19 cellular contexts compared by ENCODE assay signal in genomic region chr3:97992547-97993173, GRCh38. TPM values are rescaled to one million over a fixed set of nuclear protein-coding genes. Genes with fewer than 3 reads are reported as not detected.
DNase-seq lines count a peak whose midpoint lies in the region; ATAC-seq, FAIRE-seq and TF ChIP-seq lines count a peak whose summit lies in the region.
"Had no signal": no experiment of that assay in that cellular context is flagged by ENCODE, and none has a peak within 500 bp of the region (broad histone marks: within the 10 kb centered on the region; RNA-seq: fewer than 3 reads in every experiment).

No MANE protein-coding gene starts in this region.

- H3K36me3 Mint-ChIP-seq in activated CD8-positive, alpha-beta memory T cell treated with anti-CD3 and anti-CD28 coated beads, Interleukin-2, amount 10 ng/mL, durations not matched to agents 7 days and 5 days = peaks cover 8% of the 10 kb centered on the region
- no peaks in the 10 kb centered on the region for H3K36me3 Mint-ChIP-seq in WTC11
- H3K36me3 Mint-ChIP-seq: CD14-positive monocyte; CD4-positive, alpha-beta memory T cell had no signal

- H3K4me3 Mint-ChIP-seq in activated CD8-positive, alpha-beta memory T cell treated with anti-CD3 and anti-CD28 coated beads, Interleukin-2, amount 10 ng/mL, durations not matched to agents 7 days and 5 days = no peak overlapping the region
- no peak overlapping the region for H3K4me3 Mint-ChIP-seq in WTC11
- H3K4me3 Mint-ChIP-seq: CD14-positive monocyte had no signal

- peak; percentile 10 for DNase-seq in DMS53 (lab: John Stamatoyannopoulos, UW)
- no peak for DNase-seq in DMS53 treated with DMSO at 0.1 percent for 48 hours (lab: John Stamatoyannopoulos, UW; ENCODE audit: unreplicated experiment)
- DNase-seq in activated CD8-positive, alpha-beta memory T cell treated with anti-CD3 and anti-CD28 coated beads, Interleukin-2, amount 10 ng/mL, durations not matched to agents 7 days and 5 days = no peak
- no peak for DNase-seq in activated CD8-positive, alpha-beta memory T cell treated with anti-CD3 and anti-CD28 coated beads, Interleukin-2, amount 50 U/mL, for 48 hours
- no peak for DNase-seq in WTC11 (ENCODE audit: low spot score)
- DNase-seq in urothelium cell line (ENCODE audit: low spot score) = no peak
- no peak for DNase-seq in NCI-H187 (lab: John Stamatoyannopoulos, UW)
- no peak for DNase-seq in HTR-8/SVneo (ENCODE audit: insufficient read length, low spot score)
- DNase-seq: AML-193; CD4-positive, alpha-beta memory T cell; DMS153; DND-41; EL; HCEC 1CT had no signal

- no peak for ATAC-seq in activated CD8-positive, alpha-beta memory T cell treated with anti-CD3 and anti-CD28 coated beads, Interleukin-2, amount 10 ng/mL, durations not matched to agents 7 days and 5 days
- peak; percentile 48 for ATAC-seq in WTC11
- ATAC-seq: GM12878 had no signal

- POLR2A ChIA-PET in WTC11 (lab: Charles Lee) = no interaction called here

- H3K4me1 Mint-ChIP-seq in activated CD8-positive, alpha-beta memory T cell treated with anti-CD3 and anti-CD28 coated beads, Interleukin-2, amount 10 ng/mL, durations not matched to agents 7 days and 5 days = peaks cover 28% of the 10 kb centered on the region
- peaks cover 25% of the 10 kb centered on the region for H3K4me1 Mint-ChIP-seq in WTC11

- CTCF ChIA-PET in activated CD8-positive, alpha-beta memory T cell treated with anti-CD3 and anti-CD28 coated beads, Interleukin-2, amount 10 ng/mL, durations not matched to agents 7 days and 5 days (lab: Charles Lee) = interaction anchor here (1.2 kb wide), 1 partner anchor 30 kb away, joined by 3 read pairs; no protein-coding TSS in a partner anchor
- CTCF ChIA-PET in WTC11 (lab: Charles Lee) = interaction anchor here (0.7 to 1.0 kb wide), 2 partner anchors 30 to 337 kb away, joined by 3 to 5 read pairs; no protein-coding TSS in a partner anchor

- TF ChIP-seq CTCF in WTC11 (IDR thresholded peaks at IDR 0.05) = no peak

- H3K9me3 Mint-ChIP-seq in activated CD8-positive, alpha-beta memory T cell treated with anti-CD3 and anti-CD28 coated beads, Interleukin-2, amount 10 ng/mL, durations not matched to agents 7 days and 5 days (ENCODE audit: low read depth) = peaks cover 5% of the 10 kb centered on the region
- H3K9me3 Mint-ChIP-seq in WTC11 = peaks cover 10% of the 10 kb centered on the region
- H3K9me3 Mint-ChIP-seq: CD4-positive, alpha-beta memory T cell had no signal

- peak overlapping the region; percentile 36 for H3K27ac Mint-ChIP-seq in activated CD8-positive, alpha-beta memory T cell treated with anti-CD3 and anti-CD28 coated beads, Interleukin-2, amount 10 ng/mL, durations not matched to agents 7 days and 5 days
- peak overlapping the region; percentile 76; the same call in 1 of the 2 replicates for H3K27ac Mint-ChIP-seq in WTC11

- peak; percentile 20 for FAIRE-seq in urothelium cell line (lab: Jason Lieb, UNC)
- no peak for FAIRE-seq in HTR-8/SVneo (lab: Jason Lieb, UNC)
- FAIRE-seq: A549, GM12878 had no signal

- no peaks in the 10 kb centered on the region for H3K27me3 Mint-ChIP-seq in activated CD8-positive, alpha-beta memory T cell treated with anti-CD3 and anti-CD28 coated beads, Interleukin-2, amount 10 ng/mL, durations not matched to agents 7 days and 5 days
- H3K27me3 Mint-ChIP-seq in WTC11 (ENCODE audit: low read depth) = no peaks in the 10 kb centered on the region
- H3K27me3 Mint-ChIP-seq: CD4-positive, alpha-beta memory T cell had no signal

TF ChIP-seq in WTC11, 78 proteins besides CTCF, POLR2A, EP300 and RAD21:
- TF ChIP-seq TEAD4 (CRISPR knock-in tag; IDR thresholded peaks at IDR 0.05) (no peak), NR3C1 (CRISPR knock-in tag; conservative IDR thresholded peaks at IDR 0.05; ENCODE audit: low read depth) (no peak), SMAD4 (CRISPR knock-in tag; IDR thresholded peaks at IDR 0.05) (no peak), ARID4B (CRISPR knock-in tag; IDR thresholded peaks at IDR 0.05; ENCODE audit: borderline replicate concordance) (no peak), ESRRA (CRISPR knock-in tag; IDR thresholded peaks at IDR 0.05; ENCODE audit: borderline replicate concordance) (no peak), ZSCAN18 (CRISPR knock-in tag; IDR thresholded peaks at IDR 0.05) (no peak), ETV6 (CRISPR knock-in tag; IDR thresholded peaks at IDR 0.05) (no peak)

RNA-seq across cellular contexts. Expression of gene RIOX2, which starts 20.4 kb away (rescaled TPM):
- total RNA-seq in activated CD8-positive, alpha-beta memory T cell treated with anti-CD3 and anti-CD28 coated beads, Interleukin-2, amount 10 ng/mL, durations not matched to agents 7 days and 5 days = 10 to 100 TPM; 47.9 to 82.1 TPM
- 8.7 to 11.0 TPM (median 8.7 TPM) in 3 replicates for total RNA-seq in WTC11 (2021)

RNA-seq across cellular contexts. Expression of gene GABRR3, which starts 42.5 kb away (rescaled TPM):
- total RNA-seq in activated CD8-positive, alpha-beta memory T cell treated with anti-CD3 and anti-CD28 coated beads, Interleukin-2, amount 10 ng/mL, durations not matched to agents 7 days and 5 days = not detected
- not detected in 3 replicates for total RNA-seq in WTC11 (2021)
- total RNA-seq: G401, GM12878, H4 had no signal
